ENCODE assay signal across 8 cellular contexts in the genomic region with DNA sequence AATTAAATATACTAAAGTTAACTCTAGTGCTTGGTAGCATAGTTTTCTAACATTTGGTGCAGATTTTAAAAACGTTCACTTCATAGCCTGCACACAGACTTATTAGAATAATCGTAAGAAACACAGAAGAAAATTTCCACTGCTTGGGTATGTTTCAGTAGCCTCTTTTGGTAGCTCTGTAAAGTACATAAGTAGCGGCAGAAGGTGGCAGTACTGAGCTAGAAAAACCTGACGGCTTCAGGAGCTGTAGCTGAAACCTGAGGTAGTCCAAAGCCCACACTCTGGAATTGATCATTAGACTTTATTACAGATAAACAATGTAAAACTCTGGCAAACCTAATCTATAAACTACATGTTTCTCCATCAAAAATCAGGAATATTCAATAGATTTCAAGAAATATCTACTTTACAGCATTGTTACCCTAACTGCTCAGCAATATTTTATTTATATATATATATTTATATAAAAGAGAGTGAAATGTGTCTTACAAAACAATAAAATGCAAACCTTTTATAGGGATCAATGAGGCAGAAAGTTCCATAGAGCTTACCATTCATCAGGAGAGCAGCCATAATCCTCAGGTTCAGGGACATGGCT.
A peak's percentile ranks its signal among the peaks of the same experiment; 100 is the strongest.
DNase-seq lines count a peak whose midpoint lies in the region; ATAC-seq and TF ChIP-seq lines count a peak whose summit lies in the region.

No MANE protein-coding gene starts in this region.

- no peaks in the 10 kb centered on the region for H3K27me3 ChIP-seq in H7 (ENCODE audit: control insufficient read depth, insufficient read depth, low read length)
- no peaks in the 10 kb centered on the region for H3K27me3 ChIP-seq in RWPE2 (ENCODE audit: insufficient read depth, poor library complexity, severe bottlenecking)
- H3K27me3 ChIP-seq in vagina, result no peaks in the 10 kb centered on the region

- H3K36me3 ChIP-seq in H7 (replicated peaks; ENCODE audit: control insufficient read depth, insufficient read depth, low read length), result no peaks in the 10 kb centered on the region
- H3K36me3 ChIP-seq in RWPE2 (ENCODE audit: low read depth), result no peaks in the 10 kb centered on the region
- H3K36me3 ChIP-seq in vagina, result no peaks in the 10 kb centered on the region

- CTCF ChIA-PET in GM10248 (lab: Yijun Ruan, JAX), result interaction anchor here (0.6 to 3.5 kb wide), 40 partner anchors 9 to 298 kb away, joined by 3 to 23 read pairs (median 4); a partner anchor contains a TSS

- no peaks in the 10 kb centered on the region for H3K4me1 ChIP-seq in RWPE2 (ENCODE audit: insufficient read depth, poor library complexity, severe bottlenecking)
- no peaks in the 10 kb centered on the region for H3K4me1 ChIP-seq in vagina

- DNase-seq in GM10248 (ENCODE audit: extremely low spot score) (peak; percentile 48), H7 (peak; percentile 47), M059J (ENCODE audit: low read depth) (peak; percentile 64), RWPE2 (ENCODE audit: low spot score) (no peak), globus pallidus (ENCODE audit: low spot score) (peak; percentile 87), pons (ENCODE audit: low spot score) (peak; percentile 91), vagina (ENCODE audit: extremely low spot score in 2 of 2) (no peak)
- peak in 3 of 4 experiments; percentile 2 to 35 (median 29) for DNase-seq in activated naive CD4-positive, alpha-beta T cell (lab: John Stamatoyannopoulos, UW)

- TF ChIP-seq CTCF in GM10248 (IDR thresholded peaks at IDR 0.05; ENCODE audit: control extremely low read depth, extremely low read depth, low read depth, missing control alignments), result peak; percentile 68
- TF ChIP-seq CTCF in RWPE2 (IDR thresholded peaks at IDR 0.05; ENCODE audit: poor library complexity, severe bottlenecking), result peak; percentile 78
- peak; percentile 55 to 72 (median 64) for TF ChIP-seq CTCF in vagina (IDR thresholded peaks at IDR 0.05)

- intact Hi-C loops in vagina (cut with DNase I), result no loop called here

- H3K4me3 ChIP-seq in H7 (ENCODE audit: insufficient read depth, low read depth, low read length) (no peak overlapping the region), RWPE2 (ENCODE audit: severe bottlenecking) (no peak overlapping the region), vagina (no peak overlapping the region)

- POLR2A ChIA-PET in GM10248 (lab: Yijun Ruan, JAX), result no interaction called here

- H3K9me3 ChIP-seq in RWPE2 (ENCODE audit: severe bottlenecking) (no peaks in the 10 kb centered on the region), vagina (no peaks in the 10 kb centered on the region)

- peak; percentile 90 for ATAC-seq in RWPE2 (ENCODE audit: low read depth)

- no peak for TF ChIP-seq POLR2A in vagina (IDR thresholded peaks at IDR 0.05)

- H3K27ac ChIP-seq in RWPE2 (ENCODE audit: poor library complexity, severe bottlenecking), result no peak overlapping the region
- H3K27ac ChIP-seq in vagina, result no peak overlapping the region

Comparison
In these comparisons a context has a peak if more than half of its experiments do, and no peak if none do; other contexts are left out.
1. DNase-seq: peak in GM10248 (single experiment), H7 (single experiment), M059J (single experiment), activated naive CD4-positive, alpha-beta T cell (3 of 4), globus pallidus (single experiment) and pons (single experiment); none in RWPE2 (single experiment) and vagina (0 of 2).
2. Peak in every context shown above with its lines, with median percentiles within 50 percentile points of each other: CTCF ChIP-seq.